In the genomic region with DNA sequence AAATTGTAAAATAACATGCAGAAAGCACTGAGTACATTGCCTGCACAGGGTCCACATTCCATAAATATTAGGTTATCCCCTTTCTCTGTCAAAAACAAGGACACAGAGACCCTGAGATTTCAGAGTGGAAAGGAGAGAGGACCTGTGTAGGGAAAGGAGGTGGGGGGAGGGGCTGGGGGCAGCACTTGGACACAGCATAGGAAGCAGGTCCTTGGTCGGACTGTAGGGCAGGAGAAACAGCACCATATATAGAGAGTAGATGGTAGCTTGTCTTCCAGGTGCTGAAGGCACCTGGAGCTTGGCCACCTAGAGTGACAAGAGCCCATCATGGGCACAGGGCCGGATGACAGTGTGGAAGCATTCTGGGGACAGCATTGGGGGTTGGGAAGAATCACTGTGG, we compare ENCODE assay signal across 12 cellular contexts. TPM values are rescaled to one million over a fixed set of nuclear protein-coding genes. Genes with fewer than 3 reads are reported as not detected.
DNase-seq lines count a peak whose midpoint lies in the region; ATAC-seq and TF ChIP-seq lines count a peak whose summit lies in the region.
"Had no signal": no experiment of that assay in that cellular context is flagged by ENCODE, and none has a peak within 500 bp of the region (broad histone marks: within the 10 kb centered on the region; RNA-seq: fewer than 3 reads in every experiment).

No MANE protein-coding gene starts in this region.

- CTCF ChIA-PET in HCT116 (lab: Charles Lee): interaction anchor here (2.3 kb wide), 1 partner anchor 9 kb away, joined by 15 read pairs; no protein-coding TSS in a partner anchor
- CTCF ChIA-PET in GM10248 (lab: Yijun Ruan, JAX): interaction anchor here (2.1 to 2.4 kb wide), 2 partner anchors 9 to 12 kb away, joined by 10 to 23 read pairs; no protein-coding TSS in a partner anchor

- peaks cover 45 to 56% of the 10 kb centered on the region in 2 experiments; a peak in 3 of 4 replicates for H3K36me3 ChIP-seq in HCT116 (ENCODE audit: control insufficient read depth in 1 of 2, insufficient read depth in 2 of 2, low read length in 2 of 2)
- H3K36me3 ChIP-seq in brain microvascular endothelial cell (replicated peaks): peaks cover 60% of the 10 kb centered on the region
- H3K36me3 ChIP-seq in tibial artery: peaks cover 65 to 72% (median 71%) of the 10 kb centered on the region in 3 donors

- no peak for TF ChIP-seq CTCF in HCT116 (IDR thresholded peaks at IDR 0.05 in 2 of 3, conservative IDR thresholded peaks at IDR 0.05 in 1 of 3; ENCODE audit: borderline replicate concordance in 1 of 3, insufficient read depth in 1 of 3, low read depth in 2 of 3, low read length in 2 of 3)
- TF ChIP-seq CTCF in brain microvascular endothelial cell (IDR thresholded peaks at IDR 0.05; ENCODE audit: low read depth, low read length, missing control alignments): no peak
- no peak for TF ChIP-seq CTCF in tibial artery (IDR thresholded peaks at IDR 0.05)
- no peak for TF ChIP-seq CTCF in GM10248 (IDR thresholded peaks at IDR 0.05; ENCODE audit: control extremely low read depth, extremely low read depth, low read depth, missing control alignments)

- H3K4me1 ChIP-seq in HCT116 (ENCODE audit: control insufficient read depth in 1 of 2, insufficient read depth in 2 of 2, low read length in 2 of 2) (peaks cover 18 to 30% of the 10 kb centered on the region in 2 experiments), tibial artery (peaks cover 0 to 52% (median 29%) of the 10 kb centered on the region in 4 donors)

- RAD21 ChIA-PET in HCT116 (lab: Charles Lee; ENCODE audit: low non-redundant PET in 1 of 2, low total read pairs in 2 of 2, uncharacterized antibody in 2 of 2, unreplicated experiment in 2 of 2): no interaction called here

- no TSS peak for BruUV-seq in HCT116 (replicated peaks; lab: Mats Ljungman, UMichigan)

- H3K9me2 ChIP-seq in HCT116 (ENCODE audit: insufficient read depth): no peaks in the 10 kb centered on the region

- H4K20me1 ChIP-seq in HCT116 (ENCODE audit: insufficient read depth): no peaks in the 10 kb centered on the region

- no peak overlapping the region for H3K9ac ChIP-seq in HCT116 (ENCODE audit: low read length)

- H2AFZ ChIP-seq in HCT116 (ENCODE audit: low read depth, low read length, poor library complexity, severe bottlenecking): no peak overlapping the region

- intact Hi-C loops in HCT116 (cut with micrococcal nuclease) (no loop called here), tibial artery (cut with DNase I; ENCODE audit: low total_unique reads) (no loop called here)

- H3K9me3 ChIP-seq in HCT116 (ENCODE audit: control insufficient read depth in 1 of 2, insufficient read depth in 1 of 2, low read depth in 1 of 2, low read length in 2 of 2) (no peaks in the 10 kb centered on the region), tibial artery (no peaks in the 10 kb centered on the region)

- H3K4me3 ChIP-seq in HCT116 (replicated peaks in 1 of 2; ENCODE audit: low read depth in 1 of 2, low read length in 2 of 2) (no peak overlapping the region), brain microvascular endothelial cell (ENCODE audit: low read depth, low read length) (peak overlapping the region; percentile 90), tibial artery (peak overlapping the region; percentile 93 to 94)

- in situ Hi-C loops in brain microvascular endothelial cell (cut with HindIII; ENCODE audit: low pct_ligation_motif_present, low sequenced_read_pairs): no loop called here

- 0 out of 2 replicates have a peak overlapping the region, but pooled peaks have one; percentile 90 for H3K4me2 ChIP-seq in HCT116 (ENCODE audit: low read length)

- H3K27ac ChIP-seq in HCT116 (ENCODE audit: low read depth, low read length) (no peak overlapping the region), brain microvascular endothelial cell (no peak overlapping the region), tibial artery (peak overlapping the region; percentile 96 to 97)

- ATAC-seq in HCT116 (no peak), GM18907 (IDR thresholded peaks at IDR 0.05; ENCODE audit: unreplicated experiment) (no peak)
- ATAC-seq: activated CD8-positive, alpha-beta T cell treated with anti-CD3 and anti-CD28 coated beads for 36 hours had no signal

- DNase-seq in HCT116 (ENCODE audit: low read depth, low spot score) (no peak), brain microvascular endothelial cell (no peak), myocyte (ENCODE audit: low read depth) (peak; percentile 36), tibial artery (no peak), GM10248 (ENCODE audit: extremely low spot score) (no peak), NCI-H2171 (lab: John Stamatoyannopoulos, UW) (no peak)
- DNase-seq: activated CD8-positive, alpha-beta T cell treated with anti-CD3 and anti-CD28 coated beads for 36 hours; activated naive CD8-positive, alpha-beta T cell treated with anti-CD3 and anti-CD28 coated beads, Interleukin-2, amount 10 ng/mL, durations not matched to agents 7 days and 5 days; DND-41; NCI-H69; nucleus accumbens had no signal

- POLR2A ChIA-PET in HCT116 (lab: Charles Lee): interaction anchor here (0.5 to 4.2 kb wide), 2 partner anchors 7 to 99 kb away, joined by 3 to 15 read pairs; no protein-coding TSS in a partner anchor
- POLR2A ChIA-PET in GM10248 (lab: Yijun Ruan, JAX): no interaction called here

- TF ChIP-seq RAD21 in HCT116 (IDR thresholded peaks at IDR 0.05; ENCODE audit: low read depth): no peak

- no peaks in the 10 kb centered on the region for H3K27me3 ChIP-seq in HCT116 (ENCODE audit: insufficient read depth, low read length)
- no peaks in the 10 kb centered on the region for H3K27me3 ChIP-seq in brain microvascular endothelial cell (replicated peaks)
- H3K27me3 ChIP-seq in tibial artery: no peaks in the 10 kb centered on the region

- peaks cover 45% of the 10 kb centered on the region for H3K79me2 ChIP-seq in HCT116 (ENCODE audit: insufficient read depth, low read length)

- TF ChIP-seq POLR2A in HCT116 (IDR thresholded peaks at IDR 0.05; ENCODE audit: borderline replicate concordance, extremely low read depth, insufficient read depth, insufficient read length): no peak

TF ChIP-seq in HCT116, 20 proteins besides CTCF, POLR2A, EP300 and RAD21:
- TF ChIP-seq POLR2AphosphoS5 (IDR thresholded peaks at IDR 0.05; ENCODE audit: low read depth, low read length) (no peak), ZNF274 (IDR thresholded peaks at IDR 0.05; ENCODE audit: low read depth, low read length) (no peak), ELF1 (IDR thresholded peaks at IDR 0.05; ENCODE audit: borderline replicate concordance, low read depth) (no peak), EGR1 (IDR thresholded peaks at IDR 0.05; ENCODE audit: low read depth) (no peak), CEBPB (IDR thresholded peaks at IDR 0.05; ENCODE audit: low read depth) (no peak), CBX3 (IDR thresholded peaks at IDR 0.05; ENCODE audit: low read depth) (no peak), FOSL1 (IDR thresholded peaks at IDR 0.05; ENCODE audit: low read depth) (no peak)
- TF ChIP-seq, protein P1, sequence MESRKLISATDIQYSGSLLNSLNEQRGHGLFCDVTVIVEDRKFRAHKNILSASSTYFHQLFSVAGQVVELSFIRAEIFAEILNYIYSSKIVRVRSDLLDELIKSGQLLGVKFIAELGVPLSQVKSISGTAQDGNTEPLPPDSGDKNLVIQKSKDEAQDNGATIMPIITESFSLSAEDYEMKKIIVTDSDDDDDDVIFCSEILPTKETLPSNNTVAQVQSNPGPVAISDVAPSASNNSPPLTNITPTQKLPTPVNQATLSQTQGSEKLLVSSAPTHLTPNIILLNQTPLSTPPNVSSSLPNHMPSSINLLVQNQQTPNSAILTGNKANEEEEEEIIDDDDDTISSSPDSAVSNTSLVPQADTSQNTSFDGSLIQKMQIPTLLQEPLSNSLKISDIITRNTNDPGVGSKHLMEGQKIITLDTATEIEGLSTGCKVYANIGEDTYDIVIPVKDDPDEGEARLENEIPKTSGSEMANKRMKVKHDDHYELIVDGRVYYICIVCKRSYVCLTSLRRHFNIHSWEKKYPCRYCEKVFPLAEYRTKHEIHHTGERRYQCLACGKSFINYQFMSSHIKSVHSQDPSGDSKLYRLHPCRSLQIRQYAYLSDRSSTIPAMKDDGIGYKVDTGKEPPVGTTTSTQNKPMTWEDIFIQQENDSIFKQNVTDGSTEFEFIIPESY (IDR thresholded peaks at IDR 0.05; ENCODE audit: extremely low read depth, insufficient replicate concordance, low read length): no peak
- TF ChIP-seq, protein P2, sequence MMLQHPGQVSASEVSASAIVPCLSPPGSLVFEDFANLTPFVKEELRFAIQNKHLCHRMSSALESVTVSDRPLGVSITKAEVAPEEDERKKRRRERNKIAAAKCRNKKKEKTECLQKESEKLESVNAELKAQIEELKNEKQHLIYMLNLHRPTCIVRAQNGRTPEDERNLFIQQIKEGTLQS (IDR thresholded peaks at IDR 0.05): no peak
TF ChIP-seq in HCT116: peak in this region for 0.

RNA-seq across cellular contexts. Expression of a gene that starts 2.4 kb away (rescaled TPM):
- 278 TPM for total RNA-seq in HCT116 (2021; ENCODE audit: unreplicated experiment)
- polyA plus RNA-seq in HCT116 (2012): 321 and 354 TPM in 2 replicates
- total RNA-seq in myocyte: 13,316 and 13,583 TPM in 2 replicates
- polyA plus RNA-seq in myocyte (2012): 5,772 TPM

RNA-seq across cellular contexts. Expression of a gene that starts 13.6 kb away (rescaled TPM):
- total RNA-seq in HCT116 (2021; ENCODE audit: unreplicated experiment) (8.5 TPM), myocyte (0.10 TPM in 1 of 2 replicates, not detected in the other)
- polyA plus RNA-seq in HCT116 (2012): 27.6 and 29.4 TPM in 2 replicates
- 0.05 TPM for polyA plus RNA-seq in myocyte (2012)

RNA-seq across cellular contexts. Expression of a gene that starts 22.3 kb away (rescaled TPM):
- 29.8 TPM for total RNA-seq in HCT116 (2021; ENCODE audit: unreplicated experiment)
- 18.1 and 23.4 TPM in 2 replicates for polyA plus RNA-seq in HCT116 (2012)
- total RNA-seq in myocyte: not detected in 2 replicates
- polyA plus RNA-seq in myocyte (2012): 0.44 TPM

RNA-seq across cellular contexts. Expression of a gene that starts 29.2 kb away (rescaled TPM):
- total RNA-seq in HCT116 (2021; ENCODE audit: unreplicated experiment): 11.1 TPM
- 10.3 and 11.1 TPM in 2 replicates for polyA plus RNA-seq in HCT116 (2012)
- total RNA-seq in myocyte: 9.8 and 14.0 TPM in 2 replicates
- polyA plus RNA-seq in myocyte (2012): 32.2 TPM

RNA-seq across cellular contexts. Expression of a gene that starts 29.5 kb away (rescaled TPM):
- total RNA-seq in HCT116 (2021; ENCODE audit: unreplicated experiment) (30,969 TPM), myocyte (1,100 and 3,603 TPM in 2 replicates)
- 23.0 and 89.1 TPM in 2 replicates for polyA plus RNA-seq in HCT116 (2012)
- 4.5 TPM for polyA plus RNA-seq in myocyte (2012)

Comparison
In these comparisons a context has a peak if more than half of its experiments do, and no peak if none do; other contexts are left out.
1. H3K27ac ChIP-seq: peak in tibial artery (2 of 2); none in HCT116 (single experiment) and brain microvascular endothelial cell (single experiment).
2. H3K4me3 ChIP-seq: peak in brain microvascular endothelial cell (single experiment) and tibial artery (2 of 2); none in HCT116 (0 of 2).
3. RNA of a gene that starts 2.4 kb away (total RNA-seq): 13,316 to 13,583 TPM in myocyte; 278 TPM in HCT116 (single experiment); every median in the first group is over 10 times any median in the second.
4. RNA of a gene that starts 22.3 kb away (total RNA-seq): 29.8 TPM in HCT116 (single experiment); not detected in myocyte; every median in the first group is over 10 times any median in the second.